ENCODE assay signal across 19 cellular contexts in the genomic region with DNA sequence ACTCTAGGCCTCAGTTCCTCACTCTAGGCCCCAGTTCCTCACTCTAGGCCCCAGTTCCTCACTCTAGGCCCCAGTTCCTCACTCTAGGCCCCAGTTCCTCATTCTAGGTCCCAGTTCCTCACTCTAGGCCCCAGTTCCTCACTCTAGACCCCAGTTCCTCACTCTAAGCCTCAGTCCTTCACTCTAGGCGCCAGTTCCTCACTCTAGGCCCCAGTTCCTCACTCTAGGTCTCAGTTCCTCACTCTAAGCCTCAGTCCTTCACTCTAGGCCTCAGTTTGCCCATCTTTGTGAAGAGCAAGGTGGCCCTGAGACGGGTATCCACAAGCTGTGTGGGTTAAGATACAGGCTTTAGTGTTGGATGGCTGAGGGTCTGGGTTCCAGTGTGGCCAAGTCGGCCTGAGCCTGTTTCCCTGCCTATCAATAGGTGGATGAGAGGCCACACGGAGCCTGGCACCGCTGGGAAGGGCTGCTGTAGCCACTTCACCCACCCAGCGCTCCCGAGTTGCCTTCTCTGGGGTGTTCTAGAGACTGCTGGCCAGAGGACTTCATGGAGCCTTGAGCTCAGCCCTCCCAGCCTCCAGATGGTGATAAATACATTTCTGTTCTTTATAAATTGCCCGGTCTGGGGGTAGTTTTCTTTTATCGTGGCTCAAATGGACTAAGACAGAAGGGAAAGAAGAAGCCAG.
DNase-seq lines count a peak whose midpoint lies in the region; ATAC-seq and TF ChIP-seq lines count a peak whose summit lies in the region.
"Had no signal": no experiment of that assay in that cellular context is flagged by ENCODE, and none has a peak within 500 bp of the region (broad histone marks: within the 10 kb centered on the region; RNA-seq: fewer than 3 reads in every experiment).

No MANE protein-coding gene starts in this region.

- H3K4ac ChIP-seq in neuronal stem cell (ENCODE audit: low read length) = no peak overlapping the region

- no peak overlapping the region for H2BK120ac ChIP-seq in neuronal stem cell (ENCODE audit: low read depth, low read length)

- peak overlapping the region; percentile 55 for H2BK15ac ChIP-seq in neuronal stem cell (ENCODE audit: low read length)

- peaks cover 2% of the 10 kb centered on the region for H3K79me1 ChIP-seq in neuronal stem cell (ENCODE audit: low read depth, low read length)

- H2AK5ac ChIP-seq in neuronal stem cell (ENCODE audit: low read depth, low read length) = peak overlapping the region; percentile 40

- H3K36me3 Mint-ChIP-seq in CD14-positive monocyte = no peaks in the 10 kb centered on the region
- H3K36me3 Mint-ChIP-seq: activated CD8-positive, alpha-beta memory T cell treated with anti-CD3 and anti-CD28 coated beads, Interleukin-2, amount 10 ng/mL, durations not matched to agents 7 days and 5 days had no signal

- no peak for TF ChIP-seq CTCF in A673 (conservative IDR thresholded peaks at IDR 0.05; ENCODE audit: low read depth, low read length)
- no peak for TF ChIP-seq CTCF in CD14-positive monocyte (IDR thresholded peaks at IDR 0.05)
- no peak for TF ChIP-seq CTCF in body of pancreas (IDR thresholded peaks at IDR 0.05)

- H3K27me3 ChIP-seq in A673 (replicated peaks; ENCODE audit: insufficient read depth, low read depth, low read length, poor library complexity) = no peaks in the 10 kb centered on the region
- H3K27me3 ChIP-seq in adipocyte (replicated peaks; ENCODE audit: control insufficient read depth, insufficient read depth, low read length) = no peaks in the 10 kb centered on the region
- peaks cover 0 to 7% (median 0%) of the 10 kb centered on the region in 3 experiments for H3K27me3 ChIP-seq in neuronal stem cell (ENCODE audit: control insufficient read depth in 3 of 3, insufficient read depth in 3 of 3, low read depth in 1 of 3, low read length in 3 of 3)
- no peaks in the 10 kb centered on the region for H3K27me3 ChIP-seq in body of pancreas
- H3K27me3 ChIP-seq in HAP-1 (ENCODE audit: low read depth) = no peaks in the 10 kb centered on the region

- H3K27ac Mint-ChIP-seq in CD14-positive monocyte = peak overlapping the region in 4 of 7 donors; percentile 30 to 77 (median 62)
- H3K27ac Mint-ChIP-seq: activated CD8-positive, alpha-beta memory T cell treated with anti-CD3 and anti-CD28 coated beads, Interleukin-2, amount 10 ng/mL, durations not matched to agents 7 days and 5 days had no signal

- no peak overlapping the region for H3K23ac ChIP-seq in neuronal stem cell (ENCODE audit: low read depth, low read length, poor library complexity)

- no peak overlapping the region for H4K8ac ChIP-seq in neuronal stem cell (ENCODE audit: low read depth, low read length)

- H3K36me3 ChIP-seq in A673 (ENCODE audit: insufficient read depth, low read length, poor library complexity, severe bottlenecking) (no peaks in the 10 kb centered on the region), adipocyte (ENCODE audit: control insufficient read depth, insufficient read depth, low read length, severe bottlenecking) (no peaks in the 10 kb centered on the region), neuronal stem cell (replicated peaks in 1 of 2; ENCODE audit: control insufficient read depth in 2 of 2, insufficient read depth in 2 of 2, low read length in 2 of 2) (no peaks in the 10 kb centered on the region), body of pancreas (replicated peaks in 1 of 2; ENCODE audit: insufficient read depth in 1 of 2, low read depth in 2 of 2) (no peaks in the 10 kb centered on the region), HAP-1 (replicated peaks) (no peaks in the 10 kb centered on the region)
- H3K36me3 ChIP-seq: SJCRH30 had no signal

- H2BK12ac ChIP-seq in neuronal stem cell (ENCODE audit: low read length) = no peak overlapping the region

- peak overlapping the region; percentile 37 for H3K9ac ChIP-seq in adipocyte (ENCODE audit: low read length)
- no peak overlapping the region for H3K9ac ChIP-seq in neuronal stem cell (ENCODE audit: low read depth, low read length, poor library complexity)
- H3K9ac ChIP-seq: KMS-11 had no signal

- peak overlapping the region; percentile 43 for H4K91ac ChIP-seq in neuronal stem cell (ENCODE audit: low read depth, low read length, poor library complexity)

- in situ Hi-C loops in HAP-1 (cut with MboI; ENCODE audit: low sequenced_read_pairs) = no loop called here

- no peak overlapping the region for H3K14ac ChIP-seq in neuronal stem cell (ENCODE audit: low read length)

- no CpG with 5 or more reads among the region's 9 CpGs for WGBS in neuronal stem cell (ENCODE audit: extremely low coverage in 2 of 2, insufficient read length in 2 of 2, insufficient replicate concordance in 1 of 2), 2 donors
- 85 to 88% methylated on average over 7 to 9 of the region's 9 CpGs for WGBS in body of pancreas, 2 donors

- H3K27ac ChIP-seq in A673 (ENCODE audit: low read depth, low read length, poor library complexity, severe bottlenecking) = peak overlapping the region; percentile 69
- no peak overlapping the region for H3K27ac ChIP-seq in neuronal stem cell (replicated peaks; ENCODE audit: low read length)
- no peak overlapping the region for H3K27ac ChIP-seq in body of pancreas
- H3K27ac ChIP-seq: KMS-11, SJCRH30 had no signal

- no peak for TF ChIP-seq POLR2A in body of pancreas (IDR thresholded peaks at IDR 0.05)

- no TSS peak for BruUV-seq in A673 (replicated peaks; lab: Mats Ljungman, UMichigan)

- POLR2A ChIA-PET in A673 (lab: Charles Lee; ENCODE audit: low non-redundant PET) = no interaction called here

- no peak for ATAC-seq in GM19467 (IDR thresholded peaks at IDR 0.05; ENCODE audit: unreplicated experiment)
- no peak for ATAC-seq in body of pancreas
- ATAC-seq: activated CD8-positive, alpha-beta memory T cell treated with anti-CD3 and anti-CD28 coated beads, Interleukin-2, amount 10 ng/mL, durations not matched to agents 7 days and 5 days had no signal

- no peaks in the 10 kb centered on the region for H3K4me1 Mint-ChIP-seq in CD14-positive monocyte
- H3K4me1 Mint-ChIP-seq: activated CD8-positive, alpha-beta memory T cell treated with anti-CD3 and anti-CD28 coated beads, Interleukin-2, amount 10 ng/mL, durations not matched to agents 7 days and 5 days; neural crest cell had no signal

- H2AFZ ChIP-seq in neuronal stem cell (ENCODE audit: low read length) = no peak overlapping the region

- H3K4me3 ChIP-seq in A673 (ENCODE audit: low read depth, low read length, poor library complexity, severe bottlenecking) (no peak overlapping the region), adipocyte (ENCODE audit: low read length) (no peak overlapping the region), neuronal stem cell (ENCODE audit: low read length in 2 of 2) (no peak overlapping the region), body of pancreas (no peak overlapping the region), HAP-1 (no peak overlapping the region)
- H3K4me3 ChIP-seq: SJCRH30 had no signal

- intact Hi-C loops in A673 (cut with micrococcal nuclease; ENCODE audit: unreplicated experiment) (no loop called here), CD14-positive monocyte (cut with micrococcal nuclease) (loop anchor here (5.0 to 10.0 kb wide), 2 partner anchors 431 to 448 kb away; no protein-coding TSS in a partner anchor), body of pancreas (cut with DNase I) (no loop called here)

- H3K9me3 ChIP-seq in A673 (ENCODE audit: low read depth, low read length, poor library complexity, severe bottlenecking) (no peaks in the 10 kb centered on the region), adipocyte (ENCODE audit: control insufficient read depth, low read length) (no peaks in the 10 kb centered on the region), neuronal stem cell (replicated peaks in 1 of 2; ENCODE audit: control insufficient read depth in 2 of 2, insufficient read depth in 1 of 2, low read depth in 1 of 2, low read length in 2 of 2) (no peaks in the 10 kb centered on the region), body of pancreas (no peaks in the 10 kb centered on the region), HAP-1 (no peaks in the 10 kb centered on the region)
- H3K9me3 ChIP-seq: SJCRH30 had no signal

- peaks cover 11% of the 10 kb centered on the region for H3K4me1 ChIP-seq in A673 (ENCODE audit: insufficient read depth, low read length, poor library complexity, severe bottlenecking)
- H3K4me1 ChIP-seq in adipocyte (ENCODE audit: control insufficient read depth, insufficient read depth, low read length) = peaks cover 35% of the 10 kb centered on the region
- H3K4me1 ChIP-seq in neuronal stem cell (ENCODE audit: control insufficient read depth in 2 of 2, insufficient read depth in 1 of 2, low read depth in 1 of 2, low read length in 2 of 2) = no peaks in the 10 kb centered on the region
- no peaks in the 10 kb centered on the region for H3K4me1 ChIP-seq in body of pancreas
- H3K4me1 ChIP-seq in HAP-1 = no peaks in the 10 kb centered on the region
- H3K4me1 ChIP-seq: SJCRH30 had no signal

- no peak overlapping the region for H3K4me2 ChIP-seq in neuronal stem cell (ENCODE audit: insufficient read depth, low read length, poor library complexity, severe bottlenecking)
- H3K4me2 ChIP-seq: KMS-11 had no signal

- DNase-seq in A673 (ENCODE audit: low spot score) = no peak
- DNase-seq in CD14-positive monocyte (ENCODE audit: low spot score) = no peak
- DNase-seq in adipocyte (ENCODE audit: low read depth) = no peak
- DNase-seq in neuronal stem cell (ENCODE audit: low spot score) = no peak
- DNase-seq in body of pancreas = no peak
- no peak for DNase-seq in NCI-H2081 (lab: John Stamatoyannopoulos, UW)
- DNase-seq in HAP-1 (ENCODE audit: low spot score in 2 of 2) = no peak
- DNase-seq: activated B cell treated with CpG ODN at 0.5 μM for 24 hours; activated CD8-positive, alpha-beta memory T cell treated with anti-CD3 and anti-CD28 coated beads, Interleukin-2, amount 10 ng/mL, durations not matched to agents 7 days and 5 days; NCI-H1105 treated with DMSO at 0.1 percent for 48 hours; NCI-H526 treated with DMSO at 0.1 percent for 48 hours; OCI-M1; retina; SJCRH30; stimulated activated CD4-positive, alpha-beta T cell treated with anti-CD3 and anti-CD28 coated beads, Interleukin-2, amount 100 ng/mL, for 24 hours; T-helper 2 cell had no signal

- peak overlapping the region; percentile 2 for H3K18ac ChIP-seq in neuronal stem cell (ENCODE audit: low read length)

- peaks cover 4 to 20% (median 5%) of the 10 kb centered on the region in 3 donors for H3K27me3 Mint-ChIP-seq in CD14-positive monocyte (ENCODE audit: low read depth in 3 of 3)
- H3K27me3 Mint-ChIP-seq: activated B cell treated with CpG ODN at 0.5 μM for 24 hours; activated CD8-positive, alpha-beta memory T cell treated with anti-CD3 and anti-CD28 coated beads, Interleukin-2, amount 10 ng/mL, durations not matched to agents 7 days and 5 days had no signal

- H2BK5ac ChIP-seq in neuronal stem cell (ENCODE audit: low read length) = peak overlapping the region; percentile 18

- CTCF ChIA-PET in A673 (lab: Charles Lee) = no interaction called here

- H3K9me3 Mint-ChIP-seq in CD14-positive monocyte = peaks cover 22 to 47% (median 36%) of the 10 kb centered on the region in 7 donors
- H3K9me3 Mint-ChIP-seq: activated B cell treated with CpG ODN at 0.5 μM for 24 hours, neural crest cell had no signal

- no peak overlapping the region for H3K4me3 Mint-ChIP-seq in CD14-positive monocyte
- H3K4me3 Mint-ChIP-seq: activated B cell treated with CpG ODN at 0.5 μM for 24 hours; activated CD8-positive, alpha-beta memory T cell treated with anti-CD3 and anti-CD28 coated beads, Interleukin-2, amount 10 ng/mL, durations not matched to agents 7 days and 5 days; neural crest cell had no signal

Comparison
In these comparisons a context has a peak if more than half of its experiments do, and no peak if none do; other contexts are left out.
1. intact Hi-C loops: an anchor here in CD14-positive monocyte (5.0 to 10.0 kb wide); none called in A673 and body of pancreas.